32 cellular contexts compared by ENCODE assay signal in genomic region chr1:22967833-22968232, GRCh38. TPM values are rescaled to one million over a fixed set of nuclear protein-coding genes. Genes with fewer than 3 reads are reported as not detected.
"Had no signal": no experiment of that assay in that cellular context is flagged by ENCODE, and none has a peak within 500 bp of the region (broad histone marks: within the 10 kb centered on the region; RNA-seq: fewer than 3 reads in every experiment).

No MANE protein-coding gene starts in this region.

- H3K27me3 ChIP-seq: testis, thyroid gland, upper lobe of left lung, vagina had no signal

- H3K36me3 ChIP-seq: stomach, suprapubic skin, thoracic aorta, thyroid gland, tibial artery, tibial nerve, transverse colon, upper lobe of left lung, upper lobe of right lung, uterus, vagina had no signal

- H3K9me3 ChIP-seq: suprapubic skin, testis, thyroid gland, transverse colon, upper lobe of right lung, uterus, vagina had no signal

- DNase-seq: stimulated activated CD4-positive, alpha-beta T cell treated with anti-CD3 and anti-CD28 coated beads, Interleukin-2, amount 100 ng/mL, for 48 hours; stimulated activated CD4-positive, alpha-beta T cell treated with anti-CD3 and anti-CD28 coated beads, Interleukin-4, amount 100 ng/mL, for 1 hour; stimulated activated CD4-positive, alpha-beta T cell treated with anti-CD3 and anti-CD28 coated beads, Interleukin-4, amount 100 ng/mL, for 24 hours; stimulated activated CD4-positive, alpha-beta T cell treated with anti-CD3 and anti-CD28 coated beads, Interleukin-4, amount 100 ng/mL, for 4 hours; stimulated activated CD8-positive, alpha-beta memory T cell treated with anti-CD3 and anti-CD28 coated beads, Interleukin-4, amount 100 ng/mL, for 48 hours; stimulated activated naive B cell treated with anti-CD40 and anti-IgM and Interleukin-4, amounts not matched to agents 10 μg/mL and 1 μg/mL and 100 μg/mL, for 72 hours; stimulated activated naive CD4-positive, alpha-beta T cell; stimulated activated naive CD4-positive, alpha-beta T cell treated with Interleukin-2 at 50 U/mL for 16 hours; stimulated activated naive CD8-positive, alpha-beta T cell treated with anti-CD3 and anti-CD28 coated beads, Interleukin-15, amount 100 ng/mL, for 72 hours; stimulated activated naive CD8-positive, alpha-beta T cell treated with anti-CD3 and anti-CD28 coated beads, Interleukin-15, Interleukin-2, amounts not matched to agents 100 U/mL and 50 U/mL, for 24 hours; stomach; substantia nigra; testis; thyroid gland; tibial artery; transverse colon; trophoblast cell; upper lobe of left lung; upper lobe of right lung; uterus had no signal

- H3K27ac ChIP-seq: stomach, suprapubic skin, testis, thoracic aorta, thyroid gland, tibial artery, tibial nerve, transverse colon, upper lobe of left lung, upper lobe of right lung, uterus, vagina had no signal

- H3K4me1 ChIP-seq: testis, thyroid gland, tibial artery, upper lobe of right lung, uterus, vagina had no signal

- FAIRE-seq: urothelium cell line had no signal

- H3K4me3 ChIP-seq: stomach, suprapubic skin, testis, thoracic aorta, thyroid gland, tibial artery, tibial nerve, transverse colon, upper lobe of left lung, upper lobe of right lung, uterus, vagina had no signal

- ATAC-seq: stimulated activated effector memory CD8-positive, alpha-beta T cell treated with anti-CD3 and anti-CD28 coated beads, Interleukin-12 subunit alpha, Interleukin-12 subunit beta, amount 100 ng/mL, for 72 hours; stimulated activated memory B cell treated with anti-CD40 and anti-IgM and Interleukin-4, amounts not matched to agents 10 μg/mL and 1 μg/mL and 100 μg/mL, for 72 hours; stimulated activated naive B cell treated with anti-CD40 and anti-IgM and Interleukin-4, amounts not matched to agents 10 μg/mL and 1 μg/mL and 100 μg/mL, for 72 hours; stimulated activated naive CD8-positive, alpha-beta T cell treated with anti-CD3 and anti-CD28 coated beads, Interleukin-15, amount 100 ng/mL, for 72 hours; stimulated activated naive CD8-positive, alpha-beta T cell treated with anti-CD3 and anti-CD28 coated beads, Interleukin-15, Interleukin-2, amounts not matched to agents 100 U/mL and 50 U/mL, for 24 hours; upper lobe of right lung had no signal

RNA-seq across cellular contexts. Expression of gene LACTBL1, which starts 4.8 kb away (rescaled TPM):
- total RNA-seq: stomach, subcutaneous adipose tissue, suprapubic skin, temporal lobe, thoracic aorta, thyroid gland, tibial nerve, transverse colon, upper lobe of left lung, upper lobe of right lung, ureter, urinary bladder, uterus, vagina had no signal
- polyA plus RNA-seq: stomach, thymus, urinary bladder had no signal

RNA-seq across cellular contexts. Expression of gene TEX46, which starts 47.8 kb away (rescaled TPM):
- total RNA-seq: stomach, subcutaneous adipose tissue, suprapubic skin, temporal lobe, thoracic aorta, thyroid gland, tibial nerve, transverse colon, upper lobe of left lung, upper lobe of right lung, ureter, urinary bladder, vagina had no signal
- polyA plus RNA-seq: stomach, urinary bladder had no signal
